Comparison of ENCODE assay signal across 1 cellular context in the genomic region with DNA sequence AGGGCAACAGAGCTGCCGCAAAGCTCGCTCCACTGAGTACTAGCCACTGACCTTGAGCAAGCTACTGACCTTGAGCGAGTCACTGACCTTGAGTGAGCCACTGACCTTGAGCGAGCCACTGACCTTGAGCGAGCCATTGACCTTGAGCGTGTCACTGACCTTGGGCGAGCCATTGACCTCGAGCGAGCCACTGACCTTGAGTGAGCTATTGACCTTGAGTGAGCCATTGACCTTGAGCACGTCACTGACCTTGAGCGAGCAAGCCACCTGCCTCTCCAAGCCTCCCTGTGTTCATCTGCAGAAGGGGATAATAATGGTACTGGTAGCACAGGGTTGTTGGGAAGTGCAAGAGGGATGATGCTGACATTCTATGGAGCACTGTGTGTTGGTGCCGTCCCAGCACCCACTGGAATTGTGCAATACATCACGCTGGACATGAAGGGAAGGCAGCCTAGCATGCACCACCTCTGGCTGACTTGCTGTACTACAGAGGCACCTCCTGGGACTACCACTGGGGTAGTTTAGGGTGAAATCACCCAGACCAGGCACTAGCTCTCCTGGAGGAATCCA.
TF ChIP-seq lines count a peak whose summit lies in the region.

No MANE protein-coding gene starts in this region.

TF ChIP-seq in HEK293, 187 proteins besides CTCF, POLR2A, EP300 and RAD21 (continued from another document):
- TF ChIP-seq ZBTB11 (tag by site-specific recombination; conservative IDR thresholded peaks at IDR 0.05; ENCODE audit: low read depth) = no peak
- no peak for TF ChIP-seq ZBTB21 (tag by site-specific recombination; IDR thresholded peaks at IDR 0.05)
- TF ChIP-seq ZNF654 (tag by site-specific recombination; IDR thresholded peaks at IDR 0.05; ENCODE audit: low read depth) = no peak
